Comparison of ENCODE assay signal across 17 cellular contexts in genomic region chr4:13521047-13521446, GRCh38. TPM values are rescaled to one million over a fixed set of nuclear protein-coding genes. Genes with fewer than 3 reads are reported as not detected.
DNase-seq lines count a peak whose midpoint lies in the region; ATAC-seq and TF ChIP-seq lines count a peak whose summit lies in the region.
"Had no signal": no experiment of that assay in that cellular context is flagged by ENCODE, and none has a peak within 500 bp of the region (broad histone marks: within the 10 kb centered on the region; RNA-seq: fewer than 3 reads in every experiment).

No MANE protein-coding gene starts in this region.

- no peaks in the 10 kb centered on the region for H3K79me2 ChIP-seq in SK-N-SH (ENCODE audit: insufficient read depth)

- no peaks in the 10 kb centered on the region for H3K36me3 ChIP-seq in SK-N-SH (replicated peaks in 1 of 2; ENCODE audit: control insufficient read depth in 1 of 2, insufficient read depth in 2 of 2, low read length in 1 of 2)
- H3K36me3 ChIP-seq: BLaER1 had no signal

- H3K9me2 ChIP-seq in SK-N-SH, result no peaks in the 10 kb centered on the region

- H3K4me1 ChIP-seq in SK-N-SH (ENCODE audit: control insufficient read depth in 1 of 2, insufficient read depth in 2 of 2, low read depth in 1 of 2, low read length in 1 of 2), result no peaks in the 10 kb centered on the region; a peak in 1 of 4 replicates
- H3K4me1 ChIP-seq: BLaER1, Caco-2 had no signal

- POLR2A ChIA-PET in SK-N-SH (lab: Yijun Ruan, JAX), result no interaction called here

- no peak for TF ChIP-seq EP300 in SK-N-SH (IDR thresholded peaks at IDR 0.05; ENCODE audit: borderline replicate concordance in 1 of 2, low read depth in 1 of 2, low read length in 1 of 2)

- no peak overlapping the region for H3K4me3 ChIP-seq in SK-N-SH (ENCODE audit: low read depth in 2 of 2, low read length in 1 of 2)
- H3K4me3 ChIP-seq: BLaER1, GM12878 had no signal

- no peak overlapping the region for H2AFZ ChIP-seq in SK-N-SH (ENCODE audit: low read depth)

- intact Hi-C loops in Right ventricle myocardium inferior (cut with DNase I), result no loop called here

- no peak overlapping the region for H3K9ac ChIP-seq in SK-N-SH
- H3K9ac ChIP-seq: BLaER1 had no signal

- ATAC-seq in SK-N-SH treated with all-trans-retinoic acid at 6 μM for 48 hours (no peak), GM19035 (IDR thresholded peaks at IDR 0.05; ENCODE audit: unreplicated experiment) (no peak), Right ventricle myocardium inferior (no peak)
- ATAC-seq: GM12878 had no signal

- H3F3A ChIP-seq in SK-N-SH (replicated peaks; ENCODE audit: insufficient read depth), result no peaks in the 10 kb centered on the region

- no peaks in the 10 kb centered on the region for H4K20me1 ChIP-seq in SK-N-SH (ENCODE audit: insufficient read depth)
- H4K20me1 ChIP-seq: BLaER1 had no signal

- CTCF ChIA-PET in SK-N-SH (lab: Yijun Ruan, JAX), result interaction anchor here (1.3 to 2.1 kb wide), 4 partner anchors 8 to 668 kb away, joined by 3 to 7 read pairs (median 6); no protein-coding TSS in a partner anchor

- H3K9me3 ChIP-seq in SK-N-SH, result no peaks in the 10 kb centered on the region; the same call in 1 of the 2 replicates
- H3K9me3 ChIP-seq: Caco-2 had no signal

- peak; percentile 6 for DNase-seq in SK-N-SH
- DNase-seq in HuH-7.5 (ENCODE audit: low spot score), result peak; percentile 13
- peak; percentile 32 for DNase-seq in islet precursor cell
- DNase-seq in Right ventricle myocardium inferior (ENCODE audit: missing footprints), result no peak
- DNase-seq in NCI-H1092 treated with DMSO at 0.1 percent for 48 hours (lab: John Stamatoyannopoulos, UW), result no peak
- DNase-seq: 8988T; AML-193; Caco-2; CD8-positive, alpha-beta memory T cell; IMR-90; KG1 had no signal

- no peak overlapping the region for H3K4me2 ChIP-seq in SK-N-SH
- H3K4me2 ChIP-seq: BLaER1 had no signal

- peaks cover 45% of the 10 kb centered on the region for H3K27me3 ChIP-seq in SK-N-SH (ENCODE audit: insufficient read depth)

- H3K27ac ChIP-seq in SK-N-SH (ENCODE audit: low read depth in 2 of 2, low read length in 1 of 2), result no peak overlapping the region
- H3K27ac ChIP-seq: BLaER1, HL-60 had no signal

- TF ChIP-seq RAD21 in SK-N-SH (IDR thresholded peaks at IDR 0.05; ENCODE audit: low read length), result no peak

- 45% methylated on average over 2 of the region's 2 CpGs for WGBS in SK-N-SH (ENCODE audit: low lambda C conversion rate)

- TF ChIP-seq CTCF in SK-N-SH (IDR thresholded peaks at IDR 0.05), result no peak

TF ChIP-seq in SK-N-SH, 30 proteins besides CTCF, POLR2A, EP300 and RAD21:
- no peak for TF ChIP-seq MAX (IDR thresholded peaks at IDR 0.05; ENCODE audit: low read depth)

TF ChIP-seq in SK-N-SH treated with all-trans-retinoic acid at 6 μM for 48 hours, 23 proteins besides CTCF, POLR2A, EP300 and RAD21:
- TF ChIP-seq OSR1 (CRISPR knock-in tag; IDR thresholded peaks at IDR 0.05) (no peak), CREB5 (CRISPR knock-in tag; IDR thresholded peaks at IDR 0.05; ENCODE audit: low read depth) (no peak), ZNF8 (CRISPR knock-in tag; IDR thresholded peaks at IDR 0.05) (no peak), GLIS3 (CRISPR knock-in tag; IDR thresholded peaks at IDR 0.05) (no peak), PPARA (CRISPR knock-in tag; IDR thresholded peaks at IDR 0.05; ENCODE audit: borderline replicate concordance) (no peak), TOX (CRISPR knock-in tag; IDR thresholded peaks at IDR 0.05; ENCODE audit: borderline replicate concordance) (no peak), ESRRG (CRISPR knock-in tag; IDR thresholded peaks at IDR 0.05) (no peak), ZFP30 (CRISPR knock-in tag; IDR thresholded peaks at IDR 0.05) (no peak), TSHZ2 (CRISPR knock-in tag; IDR thresholded peaks at IDR 0.05) (no peak), SNAI2 (CRISPR knock-in tag; IDR thresholded peaks at IDR 0.05) (no peak), POU6F1 (CRISPR knock-in tag; IDR thresholded peaks at IDR 0.05; ENCODE audit: borderline replicate concordance, low read depth) (no peak), ZFP3 (CRISPR knock-in tag; IDR thresholded peaks at IDR 0.05) (no peak), ZNF70 (CRISPR knock-in tag; IDR thresholded peaks at IDR 0.05) (no peak), ZC3H10 (CRISPR knock-in tag; IDR thresholded peaks at IDR 0.05) (no peak), CSRNP3 (CRISPR knock-in tag; IDR thresholded peaks at IDR 0.05) (no peak), CSDC2 (CRISPR knock-in tag; IDR thresholded peaks at IDR 0.05) (no peak)
TF ChIP-seq in SK-N-SH treated with all-trans-retinoic acid at 6 μM for 48 hours: peak in this region for 0.

RNA-seq across cellular contexts. Expression of gene NKX3-2, which starts 23.3 kb away (rescaled TPM):
- 0.15 and 0.16 TPM in 2 replicates for polyA plus RNA-seq in SK-N-SH (2012; rRNA removed)
- polyA plus RNA-seq in SK-N-SH (2012; cell fraction: cytosol; rRNA removed), result 0.12 TPM in 2 replicates
- 0.36 and 0.38 TPM in 2 replicates for polyA plus RNA-seq in SK-N-SH (2012; cell fraction: nucleus; rRNA removed)
- not detected for total RNA-seq in Right ventricle myocardium inferior
- total RNA-seq: CD8-positive, alpha-beta memory T cell; GM12878; IMR-90 had no signal
- polyA plus RNA-seq: CD8-positive, alpha-beta memory T cell; GM12878; H1 had no signal

RNA-seq across cellular contexts. Expression of gene RAB28, which starts 36.9 kb away (rescaled TPM):
- 10.5 and 14.8 TPM in 2 replicates for polyA plus RNA-seq in SK-N-SH (2012; rRNA removed)
- 15.3 and 18.5 TPM in 2 replicates for polyA plus RNA-seq in SK-N-SH (2012; cell fraction: cytosol; rRNA removed)
- 8.0 and 14.2 TPM in 2 replicates for polyA plus RNA-seq in SK-N-SH (2012; cell fraction: nucleus; rRNA removed)
- 20.2 TPM for total RNA-seq in Right ventricle myocardium inferior

Comparison
In these comparisons a context has a peak if more than half of its experiments do, and no peak if none do; other contexts are left out.
1. DNase-seq: peak in SK-N-SH (single experiment), HuH-7.5 (single experiment) and islet precursor cell (single experiment); none in Right ventricle myocardium inferior (single experiment) and NCI-H1092 treated with DMSO at 0.1 percent for 48 hours (single experiment).